In the genomic region with DNA sequence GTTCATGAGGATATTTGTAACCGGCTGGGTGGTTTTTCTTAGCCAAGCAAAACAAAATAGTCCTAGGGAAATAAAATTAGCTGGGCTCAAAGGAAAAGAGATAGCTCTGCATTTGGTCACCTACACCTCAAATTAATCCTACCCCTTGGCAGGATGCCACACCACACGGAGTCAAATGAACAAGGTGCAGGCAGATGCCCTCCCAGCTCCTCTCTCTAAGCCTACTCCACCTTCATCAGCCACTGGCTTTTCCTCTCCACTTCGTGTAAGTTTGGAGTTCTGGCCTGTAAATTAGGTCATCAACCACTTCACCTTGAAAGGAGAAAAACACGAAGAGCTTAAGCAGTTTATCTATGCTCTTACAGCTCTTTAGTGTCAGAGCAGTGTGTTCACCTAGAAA, we compare ENCODE assay signal across 13 cellular contexts. TPM values are rescaled to one million over a fixed set of nuclear protein-coding genes. Genes with fewer than 3 reads are reported as not detected.
DNase-seq lines count a peak whose midpoint lies in the region; ATAC-seq and TF ChIP-seq lines count a peak whose summit lies in the region.
"Had no signal": no experiment of that assay in that cellular context is flagged by ENCODE, and none has a peak within 500 bp of the region (broad histone marks: within the 10 kb centered on the region; RNA-seq: fewer than 3 reads in every experiment).

No MANE protein-coding gene starts in this region.

- ATAC-seq in HCT116 (no peak), GM18868 (IDR thresholded peaks at IDR 0.05; ENCODE audit: unreplicated experiment) (no peak), HG02973 (IDR thresholded peaks at IDR 0.05; ENCODE audit: unreplicated experiment) (no peak)

- TF ChIP-seq RAD21 in HCT116 (IDR thresholded peaks at IDR 0.05; ENCODE audit: low read depth): no peak

- H3K27ac ChIP-seq in HCT116 (ENCODE audit: low read depth, low read length): no peak overlapping the region

- BruUV-seq in HCT116 (replicated peaks; lab: Mats Ljungman, UMichigan): TSS peak; percentile 44

- TF ChIP-seq CTCF in HCT116 (IDR thresholded peaks at IDR 0.05 in 2 of 3, conservative IDR thresholded peaks at IDR 0.05 in 1 of 3; ENCODE audit: borderline replicate concordance in 1 of 3, insufficient read depth in 1 of 3, low read depth in 2 of 3, low read length in 2 of 3): no peak

- no peak for TF ChIP-seq POLR2A in HCT116 (IDR thresholded peaks at IDR 0.05; ENCODE audit: borderline replicate concordance, extremely low read depth, insufficient read depth, insufficient read length)

- DNase-seq in COR-L47 (lab: John Stamatoyannopoulos, UW) (peak; percentile 27), HCT116 (ENCODE audit: low read depth, low spot score) (no peak), adipocyte (ENCODE audit: low read depth) (no peak), myocyte (ENCODE audit: low read depth) (peak; percentile 51), H4 (ENCODE audit: low spot score) (no peak)
- DNase-seq in stimulated activated naive CD4-positive, alpha-beta T cell (lab: John Stamatoyannopoulos, UW): no peak
- DNase-seq: activated CD8-positive, alpha-beta memory T cell treated with anti-CD3 and anti-CD28 coated beads for 24 hours; GF-D8; KBM-7 had no signal

- H3K4me1 ChIP-seq in HCT116 (ENCODE audit: control insufficient read depth in 1 of 2, insufficient read depth in 2 of 2, low read length in 2 of 2) (peaks cover 9 to 18% of the 10 kb centered on the region in 2 experiments), adipocyte (ENCODE audit: control insufficient read depth, insufficient read depth, low read length) (peaks cover 24% of the 10 kb centered on the region)

- CTCF ChIA-PET in HCT116 (lab: Charles Lee): interaction anchor here (0.6 kb wide), 1 partner anchor 184 kb away, joined by 3 read pairs; no protein-coding TSS in a partner anchor

- intact Hi-C loops in HCT116 (cut with micrococcal nuclease): no loop called here

- H3K4me3 ChIP-seq in HCT116 (replicated peaks in 1 of 2; ENCODE audit: low read depth in 1 of 2, low read length in 2 of 2): no peak overlapping the region
- peak overlapping the region; percentile 81 for H3K4me3 ChIP-seq in adipocyte (ENCODE audit: low read length)

- H3K9ac ChIP-seq in HCT116 (ENCODE audit: low read length): no peak overlapping the region
- H3K9ac ChIP-seq in adipocyte (ENCODE audit: low read length): peak overlapping the region; percentile 79

- no peaks in the 10 kb centered on the region for H3K79me2 ChIP-seq in HCT116 (ENCODE audit: insufficient read depth, low read length)

- POLR2A ChIA-PET in HCT116 (lab: Charles Lee): no interaction called here

- H3K9me3 ChIP-seq in HCT116 (ENCODE audit: control insufficient read depth in 1 of 2, insufficient read depth in 1 of 2, low read depth in 1 of 2, low read length in 2 of 2) (no peaks in the 10 kb centered on the region), adipocyte (ENCODE audit: control insufficient read depth, low read length) (no peaks in the 10 kb centered on the region)

- H2AFZ ChIP-seq in HCT116 (ENCODE audit: low read depth, low read length, poor library complexity, severe bottlenecking): no peak overlapping the region

- peak overlapping the region; percentile 89 for H3K4me2 ChIP-seq in HCT116 (ENCODE audit: low read length)

- H3K36me3 ChIP-seq in HCT116 (ENCODE audit: control insufficient read depth in 1 of 2, insufficient read depth in 2 of 2, low read length in 2 of 2): no peaks in the 10 kb centered on the region; a peak in 1 of 4 replicates
- peaks cover 6% of the 10 kb centered on the region for H3K36me3 ChIP-seq in adipocyte (ENCODE audit: control insufficient read depth, insufficient read depth, low read length, severe bottlenecking)

- RAD21 ChIA-PET in HCT116 (lab: Charles Lee; ENCODE audit: low non-redundant PET in 1 of 2, low total read pairs in 2 of 2, uncharacterized antibody in 2 of 2, unreplicated experiment in 2 of 2): no interaction called here

- no peaks in the 10 kb centered on the region for H3K9me2 ChIP-seq in HCT116 (ENCODE audit: insufficient read depth)

- H3K27me3 ChIP-seq in HCT116 (ENCODE audit: insufficient read depth, low read length) (no peaks in the 10 kb centered on the region), adipocyte (replicated peaks; ENCODE audit: control insufficient read depth, insufficient read depth, low read length) (no peaks in the 10 kb centered on the region)

- H4K20me1 ChIP-seq in HCT116 (ENCODE audit: insufficient read depth): no peaks in the 10 kb centered on the region

TF ChIP-seq in HCT116, 20 proteins besides CTCF, POLR2A, EP300 and RAD21:
- TF ChIP-seq POLR2AphosphoS5 (IDR thresholded peaks at IDR 0.05; ENCODE audit: low read depth, low read length) (no peak), SRF (IDR thresholded peaks at IDR 0.05; ENCODE audit: low read depth) (no peak), EGR1 (IDR thresholded peaks at IDR 0.05; ENCODE audit: low read depth) (no peak), SIN3A (IDR thresholded peaks at IDR 0.05; ENCODE audit: low read depth) (no peak)
- TF ChIP-seq, protein P1, sequence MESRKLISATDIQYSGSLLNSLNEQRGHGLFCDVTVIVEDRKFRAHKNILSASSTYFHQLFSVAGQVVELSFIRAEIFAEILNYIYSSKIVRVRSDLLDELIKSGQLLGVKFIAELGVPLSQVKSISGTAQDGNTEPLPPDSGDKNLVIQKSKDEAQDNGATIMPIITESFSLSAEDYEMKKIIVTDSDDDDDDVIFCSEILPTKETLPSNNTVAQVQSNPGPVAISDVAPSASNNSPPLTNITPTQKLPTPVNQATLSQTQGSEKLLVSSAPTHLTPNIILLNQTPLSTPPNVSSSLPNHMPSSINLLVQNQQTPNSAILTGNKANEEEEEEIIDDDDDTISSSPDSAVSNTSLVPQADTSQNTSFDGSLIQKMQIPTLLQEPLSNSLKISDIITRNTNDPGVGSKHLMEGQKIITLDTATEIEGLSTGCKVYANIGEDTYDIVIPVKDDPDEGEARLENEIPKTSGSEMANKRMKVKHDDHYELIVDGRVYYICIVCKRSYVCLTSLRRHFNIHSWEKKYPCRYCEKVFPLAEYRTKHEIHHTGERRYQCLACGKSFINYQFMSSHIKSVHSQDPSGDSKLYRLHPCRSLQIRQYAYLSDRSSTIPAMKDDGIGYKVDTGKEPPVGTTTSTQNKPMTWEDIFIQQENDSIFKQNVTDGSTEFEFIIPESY (IDR thresholded peaks at IDR 0.05; ENCODE audit: extremely low read depth, insufficient replicate concordance, low read length): no peak

RNA-seq across cellular contexts. Expression of a gene that starts 1.4 kb away (rescaled TPM):
- 7.0 TPM for total RNA-seq in HCT116 (2021; ENCODE audit: unreplicated experiment)
- 4.3 and 6.0 TPM in 2 replicates for polyA plus RNA-seq in HCT116 (2012)
- total RNA-seq in myocyte: 4.5 and 9.6 TPM in 2 replicates
- polyA plus RNA-seq in myocyte (2012): 0.54 TPM
- 0.53 TPM in 1 of 2 replicates, not detected in the other for total RNA-seq in H4 (2014; rRNA removed; shearing (Covaris generic))
- total RNA-seq: RPMI7951 had no signal
- polyA plus RNA-seq: neural cell had no signal

Comparison
In these comparisons a context has a peak if more than half of its experiments do, and no peak if none do; other contexts are left out.
1. DNase-seq: peak in COR-L47 (single experiment) and myocyte (single experiment); none in HCT116 (single experiment), adipocyte (single experiment), stimulated activated naive CD4-positive, alpha-beta T cell (0 of 6) and H4 (single experiment).